27 cellular contexts compared by ENCODE assay signal in genomic region chr16:979106-979505, GRCh38. TPM values are rescaled to one million over a fixed set of nuclear protein-coding genes. Genes with fewer than 3 reads are reported as not detected.
"Had no signal": no experiment of that assay in that cellular context is flagged by ENCODE, and none has a peak within 500 bp of the region (broad histone marks: within the 10 kb centered on the region; RNA-seq: fewer than 3 reads in every experiment).

No MANE protein-coding gene starts in this region.

- DNase-seq: activated CD4-positive, alpha-beta memory T cell treated with anti-CD3 and anti-CD28 coated beads, Interleukin-2, amount 10 ng/mL, durations not matched to agents 7 days and 5 days; activated CD4-positive, alpha-beta T cell treated with anti-CD3 and anti-CD28 coated beads, Interleukin-2, amount 10 ng/mL, durations not matched to agents 24 days and 14 days; activated effector memory CD4-positive, alpha-beta T cell treated with Interleukin-2 at 50 U/mL for 16 hours; activated naive CD4-positive, alpha-beta T cell treated with Interleukin-2 at 50 U/mL for 16 hours; body of pancreas; cortex of kidney; immature natural killer cell; kidney; midbrain; naive thymus-derived CD4-positive, alpha-beta T cell; stimulated activated CD4-positive, alpha-beta T cell treated with anti-CD3 and anti-CD28 coated beads, Interleukin-12 subunit alpha, Interleukin-12 subunit beta, amount 100 ng/mL, for 4 hours; stimulated activated CD4-positive, alpha-beta T cell treated with anti-CD3 and anti-CD28 coated beads, Interleukin-4, amount 100 ng/mL, for 1 hour; stimulated activated naive CD8-positive, alpha-beta T cell treated with anti-CD3 and anti-CD28 coated beads, Interleukin-15, Interleukin-2, amounts not matched to agents 100 U/mL and 50 U/mL, for 24 hours; SW 1271; T1000; WERI-Rb-1 had no signal

- H3K27me3 Mint-ChIP-seq: activated naive CD8-positive, alpha-beta T cell had no signal

- H3K9me3 Mint-ChIP-seq: activated CD4-positive, alpha-beta memory T cell treated with anti-CD3 and anti-CD28 coated beads, Interleukin-2, amount 10 ng/mL, durations not matched to agents 7 days and 5 days; activated CD4-positive, alpha-beta T cell treated with anti-CD3 and anti-CD28 coated beads, Interleukin-2, amount 10 ng/mL, durations not matched to agents 24 days and 14 days; T-helper 1 cell treated with Interleukin-12 subunit alpha and Interleukin-12 subunit beta and Interleukin-4 antibody, amounts not matched to agents 30 μg/mL and 1 μg/mL, for 36 hours had no signal

- ATAC-seq: activated CD4-positive, CD25-positive, alpha-beta regulatory T cell treated with anti-CD3 and anti-CD28 coated beads, Interleukin-2, amount 50 U/mL, for 24 hours; body of pancreas; gastroesophageal sphincter; naive thymus-derived CD4-positive, alpha-beta T cell; sciatic nerve; stimulated activated naive CD8-positive, alpha-beta T cell treated with anti-CD3 and anti-CD28 coated beads, Interleukin-15, Interleukin-2, amounts not matched to agents 100 U/mL and 50 U/mL, for 24 hours had no signal

- H3K36me3 Mint-ChIP-seq: activated naive CD8-positive, alpha-beta T cell; immature natural killer cell; naive thymus-derived CD4-positive, alpha-beta T cell had no signal

- H3K27me3 ChIP-seq: vagina had no signal

- H3K27ac ChIP-seq: cardiac muscle cell, gastroesophageal sphincter, skin epidermis, upper lobe of left lung, vagina, WERI-Rb-1 had no signal

- H3K27ac Mint-ChIP-seq: activated CD4-positive, alpha-beta memory T cell treated with anti-CD3 and anti-CD28 coated beads, Interleukin-2, amount 10 ng/mL, durations not matched to agents 7 days and 5 days; activated CD4-positive, alpha-beta T cell treated with anti-CD3 and anti-CD28 coated beads, Interleukin-2, amount 10 ng/mL, durations not matched to agents 24 days and 14 days; activated naive CD8-positive, alpha-beta T cell; immature natural killer cell; T-helper 1 cell treated with Interleukin-12 subunit alpha and Interleukin-12 subunit beta and Interleukin-4 antibody, amounts not matched to agents 30 μg/mL and 1 μg/mL, for 36 hours had no signal

- H3K9me3 ChIP-seq: body of pancreas, gastroesophageal sphincter, upper lobe of left lung, vagina had no signal

- H3K4me3 Mint-ChIP-seq: T-helper 1 cell treated with Interleukin-12 subunit alpha and Interleukin-12 subunit beta and Interleukin-4 antibody, amounts not matched to agents 30 μg/mL and 1 μg/mL, for 36 hours had no signal

RNA-seq across cellular contexts. Expression of gene SOX8, which starts 2.5 kb away (rescaled TPM):
- total RNA-seq: fibroblast of lung, fibroblast of villous mesenchyme had no signal
